In genomic region chr10:67288688-67289410, GRCh38 we compare ENCODE assay signal across 1 cellular context.
A peak's percentile ranks its signal among the peaks of the same experiment; 100 is the strongest.
TF ChIP-seq lines count a peak whose summit lies in the region.

No MANE protein-coding gene starts in this region.

TF ChIP-seq in HepG2, 621 proteins besides CTCF, POLR2A, EP300 and RAD21 (continued from another document and continues in another):
- no peak for TF ChIP-seq ZBTB26 (CRISPR knock-in tag; IDR thresholded peaks at IDR 0.05; ENCODE audit: borderline replicate concordance)
- peak; percentile 50; the same call in 1 of the 2 replicates for TF ChIP-seq SALL1 (CRISPR knock-in tag; IDR thresholded peaks at IDR 0.05)
- no peak for TF ChIP-seq POLR2AphosphoS5 (IDR thresholded peaks at IDR 0.05; ENCODE audit: low read depth, low read length)
- TF ChIP-seq SP140L (CRISPR knock-in tag; IDR thresholded peaks at IDR 0.05; ENCODE audit: borderline replicate concordance): no peak
- TF ChIP-seq ZNF670 (CRISPR knock-in tag; IDR thresholded peaks at IDR 0.05; ENCODE audit: borderline replicate concordance): no peak
- no peak for TF ChIP-seq THYN1 (CRISPR knock-in tag; IDR thresholded peaks at IDR 0.05; ENCODE audit: borderline replicate concordance, low read depth)
- TF ChIP-seq TRIM22 (IDR thresholded peaks at IDR 0.05): no peak
- TF ChIP-seq ARID5B (CRISPR knock-in tag; IDR thresholded peaks at IDR 0.05): peak; percentile 75
- TF ChIP-seq NCOR1 (IDR thresholded peaks at IDR 0.05; ENCODE audit: borderline replicate concordance, low read length): 0 out of 2 replicates have a peak, but pooled peaks have one; percentile 30
- no peak for TF ChIP-seq ZBTB40 (IDR thresholded peaks at IDR 0.05)
- TF ChIP-seq ZBTB40 (CRISPR knock-in tag; IDR thresholded peaks at IDR 0.05): no peak
- TF ChIP-seq ZNF652 (CRISPR knock-in tag; IDR thresholded peaks at IDR 0.05; ENCODE audit: borderline replicate concordance, low read depth): no peak
- no peak for TF ChIP-seq NR3C1 (CRISPR knock-in tag; IDR thresholded peaks at IDR 0.05)
- no peak for TF ChIP-seq GABPA (IDR thresholded peaks at IDR 0.05; ENCODE audit: low read depth, low read length)
- TF ChIP-seq GABPA (CRISPR knock-in tag; IDR thresholded peaks at IDR 0.05; ENCODE audit: low read depth): no peak
- no peak for TF ChIP-seq ZFAT (CRISPR knock-in tag; conservative IDR thresholded peaks at IDR 0.05)
- no peak for TF ChIP-seq HIC2 (CRISPR knock-in tag; IDR thresholded peaks at IDR 0.05; ENCODE audit: low read depth)
- no peak for TF ChIP-seq NFKB2 (CRISPR knock-in tag; IDR thresholded peaks at IDR 0.05; ENCODE audit: borderline replicate concordance)
- TF ChIP-seq RFX3 (CRISPR knock-in tag; IDR thresholded peaks at IDR 0.05): no peak
- TF ChIP-seq RERE (CRISPR knock-in tag; IDR thresholded peaks at IDR 0.05; ENCODE audit: low read depth): no peak
- TF ChIP-seq NFRKB (IDR thresholded peaks at IDR 0.05): no peak
- TF ChIP-seq PLRG1 (conservative IDR thresholded peaks at IDR 0.05): no peak
- no peak for TF ChIP-seq ZBTB33 (CRISPR knock-in tag; IDR thresholded peaks at IDR 0.05)
